In genomic region chrX:41047878-41048534, GRCh38 we compare ENCODE assay signal across 13 cellular contexts.
"Had no signal": no experiment of that assay in that cellular context is flagged by ENCODE, and none has a peak within 500 bp of the region (broad histone marks: within the 10 kb centered on the region; RNA-seq: fewer than 3 reads in every experiment).

No MANE protein-coding gene starts in this region.

- H3K27ac ChIP-seq: foreskin keratinocyte, lower lobe of right lung, neutrophil, parathyroid adenoma, thyroid gland, VCaP had no signal

- ATAC-seq: activated T-cell treated with anti-CD3 and anti-CD28 coated beads, Interleukin-2, amount 50 U/mL, for 4 hours; foreskin keratinocyte; naive thymus-derived CD4-positive, alpha-beta T cell; stimulated activated memory B cell treated with anti-CD40 and anti-IgM and Interleukin-4, amounts not matched to agents 10 μg/mL and 1 μg/mL and 100 μg/mL, for 72 hours had no signal

- H3K9ac ChIP-seq: parathyroid adenoma had no signal

- H3K36me3 ChIP-seq: adrenal gland, lower lobe of right lung, neutrophil, thyroid gland had no signal

- H2AFZ ChIP-seq: parathyroid adenoma had no signal

- H3K79me2 ChIP-seq: parathyroid adenoma had no signal

- H3K27me3 ChIP-seq: foreskin keratinocyte, neutrophil, thyroid gland had no signal

- DNase-seq: activated CD4-positive, alpha-beta memory T cell treated with anti-CD3 and anti-CD28 coated beads for 36 hours; activated effector memory CD4-positive, alpha-beta T cell treated with Interleukin-2 at 50 U/mL for 16 hours; activated T-cell treated with anti-CD3 and anti-CD28 coated beads, Interleukin-2, amount 50 U/mL, for 4 hours; adrenal gland; foreskin keratinocyte; immature natural killer cell; lower lobe of right lung; naive thymus-derived CD4-positive, alpha-beta T cell; thyroid gland had no signal

- H3K9me3 ChIP-seq: adrenal gland, lower lobe of right lung, neutrophil, thyroid gland had no signal

- H3K4me3 ChIP-seq: adrenal gland, lower lobe of right lung, thyroid gland had no signal

- H3K4me1 ChIP-seq: adrenal gland, foreskin keratinocyte, parathyroid adenoma, thyroid gland had no signal
